In the genomic region with DNA sequence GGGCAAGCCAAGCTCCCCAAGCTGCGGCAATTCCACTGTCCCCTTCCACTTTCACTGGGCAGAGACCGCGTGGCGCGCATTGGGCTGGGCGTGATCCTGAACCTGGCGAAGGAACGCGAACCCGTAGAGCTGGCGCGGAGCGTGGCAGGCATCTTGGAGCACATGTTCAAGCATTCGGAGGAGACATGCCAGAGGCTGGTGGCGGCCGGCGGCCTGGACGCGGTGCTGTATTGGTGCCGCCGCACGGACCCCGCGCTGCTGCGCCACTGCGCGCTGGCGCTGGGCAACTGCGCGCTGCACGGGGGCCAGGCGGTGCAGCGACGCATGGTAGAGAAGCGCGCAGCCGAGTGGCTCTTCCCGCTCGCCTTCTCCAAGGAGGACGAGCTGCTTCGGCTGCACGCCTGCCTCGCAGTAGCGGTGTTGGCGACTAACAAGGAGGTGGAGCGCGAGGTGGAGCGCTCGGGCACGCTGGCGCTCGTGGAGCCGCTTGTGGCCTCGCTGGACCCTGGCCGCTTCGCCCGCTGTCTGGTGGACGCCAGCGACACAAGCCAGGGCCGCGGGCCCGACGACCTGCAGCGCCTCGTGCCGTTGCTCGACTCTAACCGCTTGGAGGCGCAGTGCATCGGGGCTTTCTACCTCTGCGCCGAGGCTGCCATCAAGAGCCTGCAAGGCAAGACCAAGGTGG, we compare ENCODE assay signal across 9 cellular contexts. TPM values are rescaled to one million over a fixed set of nuclear protein-coding genes. Genes with fewer than 3 reads are reported as not detected.
DNase-seq lines count a peak whose midpoint lies in the region; ATAC-seq and TF ChIP-seq lines count a peak whose summit lies in the region.
"Had no signal": no experiment of that assay in that cellular context is flagged by ENCODE, and none has a peak within 500 bp of the region (broad histone marks: within the 10 kb centered on the region; RNA-seq: fewer than 3 reads in every experiment).

No MANE protein-coding gene starts in this region.

- H3K27ac ChIP-seq in body of pancreas, result no peak overlapping the region

- H3K4me1 ChIP-seq in body of pancreas, result peaks cover 29% of the 10 kb centered on the region

- 36 to 49% methylated on average over 35 to 41 of the region's 72 CpGs for WGBS in body of pancreas, 2 donors

- ATAC-seq in left ventricle myocardium superior (peak; percentile 35), HG02759 (IDR thresholded peaks at IDR 0.05; ENCODE audit: unreplicated experiment) (no peak), body of pancreas (no peak)

- no peaks in the 10 kb centered on the region for H3K36me3 ChIP-seq in body of pancreas (replicated peaks in 1 of 2; ENCODE audit: insufficient read depth in 1 of 2, low read depth in 2 of 2)

- H3K27me3 Mint-ChIP-seq in activated CD4-positive, alpha-beta memory T cell treated with anti-CD3 and anti-CD28 coated beads, Interleukin-2, amount 10 ng/mL, durations not matched to agents 7 days and 5 days, result no peaks in the 10 kb centered on the region
- H3K27me3 Mint-ChIP-seq in progenitor cell of endocrine pancreas, result peaks cover 76% of the 10 kb centered on the region

- no peak overlapping the region for H3K4me3 ChIP-seq in body of pancreas

- CTCF ChIA-PET in GM10248 (lab: Yijun Ruan, JAX), result interaction anchor here (0.9 kb wide), 1 partner anchor 166 kb away, joined by 3 read pairs; no protein-coding TSS in a partner anchor
- CTCF ChIA-PET in activated CD4-positive, alpha-beta memory T cell treated with anti-CD3 and anti-CD28 coated beads, Interleukin-2, amount 10 ng/mL, durations not matched to agents 7 days and 5 days (lab: Charles Lee), result interaction anchor here (1.4 to 2.1 kb wide), 2 partner anchors 10 to 35 kb away, joined by 4 to 7 read pairs; partner anchors contain the start of gene SARM1

- no peak for TF ChIP-seq CTCF in GM10248 (IDR thresholded peaks at IDR 0.05; ENCODE audit: control extremely low read depth, extremely low read depth, low read depth, missing control alignments)
- TF ChIP-seq CTCF in progenitor cell of endocrine pancreas (IDR thresholded peaks at IDR 0.05; ENCODE audit: unreplicated experiment), result peak; percentile 60
- TF ChIP-seq CTCF in body of pancreas (IDR thresholded peaks at IDR 0.05), result no peak

- no peak overlapping the region for H3K27ac Mint-ChIP-seq in activated CD4-positive, alpha-beta memory T cell treated with anti-CD3 and anti-CD28 coated beads, Interleukin-2, amount 10 ng/mL, durations not matched to agents 7 days and 5 days
- H3K27ac Mint-ChIP-seq in progenitor cell of endocrine pancreas, result no peak overlapping the region

- TF ChIP-seq POLR2A in body of pancreas (IDR thresholded peaks at IDR 0.05), result no peak

- no peaks in the 10 kb centered on the region for H3K27me3 ChIP-seq in body of pancreas

- peaks cover 6% of the 10 kb centered on the region for H3K36me3 Mint-ChIP-seq in activated CD4-positive, alpha-beta memory T cell treated with anti-CD3 and anti-CD28 coated beads, Interleukin-2, amount 10 ng/mL, durations not matched to agents 7 days and 5 days (ENCODE audit: low read depth)
- H3K36me3 Mint-ChIP-seq in progenitor cell of endocrine pancreas (ENCODE audit: insufficient read depth), result peaks cover 4% of the 10 kb centered on the region

- DNase-seq in GM10248 (ENCODE audit: extremely low spot score) (peak; percentile 52), left ventricle myocardium superior (peak; percentile 49), progenitor cell of endocrine pancreas (ENCODE audit: low spot score, unreplicated experiment) (peak; percentile 54), NCI-H82 (lab: John Stamatoyannopoulos, UW) (no peak), foreskin melanocyte (no peak), body of pancreas (no peak)
- DNase-seq in activated CD4-positive, alpha-beta memory T cell treated with anti-CD3 and anti-CD28 coated beads, Interleukin-2, amount 10 ng/mL, durations not matched to agents 7 days and 5 days, result peak; percentile 40
- DNase-seq: NCI-H345 had no signal

- POLR2A ChIA-PET in GM10248 (lab: Yijun Ruan, JAX), result no interaction called here
- POLR2A ChIA-PET in activated CD4-positive, alpha-beta memory T cell treated with anti-CD3 and anti-CD28 coated beads, Interleukin-2, amount 10 ng/mL, durations not matched to agents 7 days and 5 days (lab: Charles Lee), result interaction anchor here (2.0 kb wide), 2 partner anchors 10 to 18 kb away, joined by 4 to 8 read pairs; partner anchors contain the start of genes SARM1 and VTN

- intact Hi-C loops in left ventricle myocardium superior (cut with micrococcal nuclease) (no loop called here), body of pancreas (cut with DNase I) (no loop called here)

- no peak overlapping the region for H3K4me3 Mint-ChIP-seq in activated CD4-positive, alpha-beta memory T cell treated with anti-CD3 and anti-CD28 coated beads, Interleukin-2, amount 10 ng/mL, durations not matched to agents 7 days and 5 days
- peak overlapping the region; percentile 39 for H3K4me3 Mint-ChIP-seq in progenitor cell of endocrine pancreas (ENCODE audit: low read depth)

- no peaks in the 10 kb centered on the region for H3K9me3 ChIP-seq in body of pancreas

- no peaks in the 10 kb centered on the region for H3K9me3 Mint-ChIP-seq in activated CD4-positive, alpha-beta memory T cell treated with anti-CD3 and anti-CD28 coated beads, Interleukin-2, amount 10 ng/mL, durations not matched to agents 7 days and 5 days
- H3K9me3 Mint-ChIP-seq in progenitor cell of endocrine pancreas (ENCODE audit: low read depth), result no peaks in the 10 kb centered on the region

- peaks cover 29% of the 10 kb centered on the region for H3K4me1 Mint-ChIP-seq in activated CD4-positive, alpha-beta memory T cell treated with anti-CD3 and anti-CD28 coated beads, Interleukin-2, amount 10 ng/mL, durations not matched to agents 7 days and 5 days
- peaks cover 6% of the 10 kb centered on the region for H3K4me1 Mint-ChIP-seq in progenitor cell of endocrine pancreas (ENCODE audit: low read depth)

RNA-seq across cellular contexts. Expression of gene SARM1, which starts 9.8 kb away (rescaled TPM):
- 10 to 100 TPM; 17.2 to 17.5 TPM for total RNA-seq in activated CD4-positive, alpha-beta memory T cell treated with anti-CD3 and anti-CD28 coated beads, Interleukin-2, amount 10 ng/mL, durations not matched to agents 7 days and 5 days
- 4.2 TPM for total RNA-seq in left ventricle myocardium superior
- 20.0 and 20.5 TPM in 2 replicates for total RNA-seq in progenitor cell of endocrine pancreas
- 10 to 100 TPM; 13.7 to 33.9 TPM for total RNA-seq in body of pancreas

RNA-seq across cellular contexts. Expression of gene VTN, which starts 11.2 kb away (rescaled TPM):
- under 1 TPM in 1 of 2 experiments, not detected in 1; 0.15 TPM for total RNA-seq in activated CD4-positive, alpha-beta memory T cell treated with anti-CD3 and anti-CD28 coated beads, Interleukin-2, amount 10 ng/mL, durations not matched to agents 7 days and 5 days
- total RNA-seq in left ventricle myocardium superior (38.1 TPM), progenitor cell of endocrine pancreas (128 and 139 TPM in 2 replicates), body of pancreas (1 to 10 TPM; 4.2 to 6.6 TPM)

RNA-seq across cellular contexts. Expression of gene SEBOX, which starts 16.3 kb away (rescaled TPM):
- not detected for total RNA-seq in activated CD4-positive, alpha-beta memory T cell treated with anti-CD3 and anti-CD28 coated beads, Interleukin-2, amount 10 ng/mL, durations not matched to agents 7 days and 5 days
- total RNA-seq in left ventricle myocardium superior, result not detected
- total RNA-seq in progenitor cell of endocrine pancreas, result not detected in 2 replicates
- total RNA-seq in body of pancreas, result not detected

RNA-seq across cellular contexts. Expression of gene POLDIP2, which starts 24.0 kb away (rescaled TPM):
- total RNA-seq in activated CD4-positive, alpha-beta memory T cell treated with anti-CD3 and anti-CD28 coated beads, Interleukin-2, amount 10 ng/mL, durations not matched to agents 7 days and 5 days, result 10 to 100 TPM; 54.3 to 56.2 TPM
- total RNA-seq in left ventricle myocardium superior (157 TPM), progenitor cell of endocrine pancreas (66.0 and 68.6 TPM in 2 replicates), body of pancreas (10 to 100 TPM; 50.8 to 54.4 TPM)

RNA-seq across cellular contexts. Expression of gene SLC46A1, which starts 24.7 kb away (rescaled TPM):
- total RNA-seq in activated CD4-positive, alpha-beta memory T cell treated with anti-CD3 and anti-CD28 coated beads, Interleukin-2, amount 10 ng/mL, durations not matched to agents 7 days and 5 days, result 1 to 10 TPM in 1 of 2 experiments, under 1 TPM in 1; 0.96 to 1.1 TPM
- total RNA-seq in left ventricle myocardium superior (7.9 TPM), progenitor cell of endocrine pancreas (15.7 and 16.1 TPM in 2 replicates), body of pancreas (10 to 100 TPM in 1 of 2 donors, 1 to 10 TPM in 1; 8.6 to 17.6 TPM)

Comparison
In these comparisons a context has a peak if more than half of its experiments do, and no peak if none do; other contexts are left out.
1. DNase-seq: peak in GM10248 (single experiment), activated CD4-positive, alpha-beta memory T cell treated with anti-CD3 and anti-CD28 coated beads, Interleukin-2, amount 10 ng/mL, durations not matched to agents 7 days and 5 days (single experiment), left ventricle myocardium superior (single experiment) and progenitor cell of endocrine pancreas (single experiment); none in NCI-H82 (single experiment), foreskin melanocyte (single experiment) and body of pancreas (0 of 4).
2. RNA of gene VTN, which starts 11.2 kb away (total RNA-seq): 128 to 139 TPM in progenitor cell of endocrine pancreas, 38.1 TPM in left ventricle myocardium superior (single experiment) and 4.2 to 6.6 TPM in body of pancreas; 0.15 TPM in activated CD4-positive, alpha-beta memory T cell treated with anti-CD3 and anti-CD28 coated beads, Interleukin-2, amount 10 ng/mL, durations not matched to agents 7 days and 5 days; every median in the first group is over 4 times any median in the second.